In genomic region chr17:81418710-81419332, GRCh38 we compare ENCODE assay signal across 13 cellular contexts. TPM values are rescaled to one million over a fixed set of nuclear protein-coding genes. Genes with fewer than 3 reads are reported as not detected.
DNase-seq lines count a peak whose midpoint lies in the region; ATAC-seq, FAIRE-seq and TF ChIP-seq lines count a peak whose summit lies in the region.
"Had no signal": no experiment of that assay in that cellular context is flagged by ENCODE, and none has a peak within 500 bp of the region (broad histone marks: within the 10 kb centered on the region; RNA-seq: fewer than 3 reads in every experiment).

No MANE protein-coding gene starts in this region.

- TF ChIP-seq EP300 in SK-N-SH (IDR thresholded peaks at IDR 0.05; ENCODE audit: borderline replicate concordance in 1 of 2, low read depth in 1 of 2, low read length in 1 of 2), result no peak
- TF ChIP-seq EP300 in transverse colon (IDR thresholded peaks at IDR 0.05; ENCODE audit: low read depth), result no peak

- TF ChIP-seq POLR2A in transverse colon (IDR thresholded peaks at IDR 0.05), result no peak

- H3K27ac ChIP-seq in SK-N-SH (ENCODE audit: low read depth in 2 of 2, low read length in 1 of 2), result peak overlapping the region; percentile 78 to 100
- H3K27ac ChIP-seq in mesodermal cell (ENCODE audit: low read depth, low read length, severe bottlenecking), result peak overlapping the region; percentile 55
- H3K27ac ChIP-seq in transverse colon, result peak overlapping the region; percentile 69 to 85 (median 82)
- H3K27ac ChIP-seq: neutrophil had no signal

- POLR2A ChIA-PET in SK-N-SH (lab: Yijun Ruan, JAX), result interaction anchor here (0.8 to 2.4 kb wide), 8 partner anchors 10 to 109 kb away, joined by 3 to 19 read pairs (median 4); partner anchors contain the start of gene BAHCC1

- H3K4me1 ChIP-seq in SK-N-SH (ENCODE audit: control insufficient read depth in 1 of 2, insufficient read depth in 2 of 2, low read depth in 1 of 2, low read length in 1 of 2), result peaks cover 61 to 68% of the 10 kb centered on the region in 2 experiments; a peak in 3 of 4 replicates
- H3K4me1 ChIP-seq in mesodermal cell (ENCODE audit: control insufficient read depth, insufficient read depth, low read length, poor library complexity, severe bottlenecking), result peaks cover 36% of the 10 kb centered on the region
- H3K4me1 ChIP-seq in transverse colon, result peaks cover 32 to 63% (median 52%) of the 10 kb centered on the region in 4 donors

- H3F3A ChIP-seq in SK-N-SH (replicated peaks; ENCODE audit: insufficient read depth), result peaks cover 37% of the 10 kb centered on the region

- peak; percentile 93 for FAIRE-seq in bronchial epithelial cell (lab: Jason Lieb, UNC)
- FAIRE-seq: GM18507 had no signal

- no peaks in the 10 kb centered on the region for H3K9me2 ChIP-seq in SK-N-SH

- WGBS in SK-N-SH (ENCODE audit: low lambda C conversion rate), result 72% methylated on average over 14 of the region's 14 CpGs
- 88 to 90% methylated on average over 3 to 6 of the region's 14 CpGs for WGBS in mesodermal cell (ENCODE audit: insufficient coverage in 2 of 2), 2 experiments
- 37% methylated on average over 8 of the region's 14 CpGs; no CpG with 5 or more reads in 1 of the 2 donors for WGBS in transverse colon (ENCODE audit: low coverage in 1 of 2), 2 donors

- no peaks in the 10 kb centered on the region for H4K20me1 ChIP-seq in SK-N-SH (ENCODE audit: insufficient read depth)

- peak overlapping the region; percentile 24; the same call in 1 of the 2 replicates for H2AFZ ChIP-seq in SK-N-SH (ENCODE audit: low read depth)

- H3K9ac ChIP-seq in SK-N-SH, result peak overlapping the region; percentile 75; the same call in 1 of the 2 replicates

- no peaks in the 10 kb centered on the region for H3K27me3 Mint-ChIP-seq in T-helper 2 cell treated with Interferon-gamma antibody and Interleukin-4, amounts not matched to agents 5 μg/mL and 100 μg/mL, for 36 hours (ENCODE audit: low read depth)

- peak overlapping the region; percentile 75 for H3K4me2 ChIP-seq in SK-N-SH

- H3K9me3 Mint-ChIP-seq in T-helper 2 cell treated with Interferon-gamma antibody and Interleukin-4, amounts not matched to agents 5 μg/mL and 100 μg/mL, for 36 hours, result no peaks in the 10 kb centered on the region
- H3K9me3 Mint-ChIP-seq: activated T-cell treated with anti-CD3 and anti-CD28 coated beads, Interleukin-2, amount 50 U/mL, for 24 hours had no signal

- DNase-seq in SK-N-SH (no peak), bronchial epithelial cell (ENCODE audit: low read depth) (peak; percentile 87), transverse colon (no peak), NCI-H510A treated with DMSO at 0.1 percent for 48 hours (lab: John Stamatoyannopoulos, UW) (no peak), NCI-H1436 treated with DMSO at 0.1 percent for 48 hours (lab: John Stamatoyannopoulos, UW) (no peak)
- DNase-seq in T-helper 2 cell treated with Interferon-gamma antibody and Interleukin-4, amounts not matched to agents 5 μg/mL and 100 μg/mL, for 36 hours (ENCODE audit: low spot score), result no peak
- DNase-seq: activated T-cell treated with anti-CD3 and anti-CD28 coated beads, Interleukin-2, amount 50 U/mL, for 24 hours had no signal

- no peak overlapping the region for H3K4me3 Mint-ChIP-seq in T-helper 2 cell treated with Interferon-gamma antibody and Interleukin-4, amounts not matched to agents 5 μg/mL and 100 μg/mL, for 36 hours
- H3K4me3 Mint-ChIP-seq: activated T-cell treated with anti-CD3 and anti-CD28 coated beads, Interleukin-2, amount 50 U/mL, for 24 hours; B cell; stimulated activated memory B cell treated with anti-CD40 and anti-IgM and Interleukin-4, amounts not matched to agents 10 μg/mL and 1 μg/mL and 100 μg/mL, for 72 hours had no signal

- ATAC-seq in SK-N-SH treated with all-trans-retinoic acid at 6 μM for 48 hours, result no peak
- ATAC-seq: stimulated activated memory B cell treated with anti-CD40 and anti-IgM and Interleukin-4, amounts not matched to agents 10 μg/mL and 1 μg/mL and 100 μg/mL, for 72 hours had no signal

- TF ChIP-seq RAD21 in SK-N-SH (IDR thresholded peaks at IDR 0.05; ENCODE audit: low read length), result no peak

- CTCF ChIA-PET in SK-N-SH (lab: Yijun Ruan, JAX), result interaction anchor here (0.7 to 3.9 kb wide), 8 partner anchors 10 to 127 kb away, joined by 3 to 14 read pairs (median 6); no protein-coding TSS in a partner anchor

- TF ChIP-seq CTCF in SK-N-SH (IDR thresholded peaks at IDR 0.05) (no peak), bronchial epithelial cell (IDR thresholded peaks at IDR 0.05; ENCODE audit: insufficient read depth, low read length, severe bottlenecking) (no peak), transverse colon (IDR thresholded peaks at IDR 0.05) (no peak)

- H3K79me2 ChIP-seq in SK-N-SH (ENCODE audit: insufficient read depth), result peaks cover 8% of the 10 kb centered on the region; the same call in 1 of the 2 replicates

- 0 out of 4 replicates have a peak overlapping the region, but pooled peaks of 1 of the 2 experiments have one; percentile 28 for H3K4me3 ChIP-seq in SK-N-SH (ENCODE audit: low read depth in 2 of 2, low read length in 1 of 2)
- H3K4me3 ChIP-seq in bronchial epithelial cell (ENCODE audit: low read depth, low read length), result peak overlapping the region; percentile 19
- H3K4me3 ChIP-seq in mesodermal cell (ENCODE audit: extremely low read depth, insufficient read depth, low read length, poor library complexity, severe bottlenecking), result no peak overlapping the region
- H3K4me3 ChIP-seq in transverse colon, result no peak overlapping the region

- no peaks in the 10 kb centered on the region for H3K9me3 ChIP-seq in SK-N-SH
- H3K9me3 ChIP-seq in mesodermal cell (ENCODE audit: control insufficient read depth, low read length), result no peaks in the 10 kb centered on the region
- H3K9me3 ChIP-seq in transverse colon, result no peaks in the 10 kb centered on the region
- H3K9me3 ChIP-seq: neutrophil had no signal

- intact Hi-C loops in transverse colon (cut with DNase I; ENCODE audit: low total_unique reads), result no loop called here

- H3K4me1 Mint-ChIP-seq in T-helper 2 cell treated with Interferon-gamma antibody and Interleukin-4, amounts not matched to agents 5 μg/mL and 100 μg/mL, for 36 hours (ENCODE audit: low read depth), result no peaks in the 10 kb centered on the region
- H3K4me1 Mint-ChIP-seq: B cell; stimulated activated memory B cell treated with anti-CD40 and anti-IgM and Interleukin-4, amounts not matched to agents 10 μg/mL and 1 μg/mL and 100 μg/mL, for 72 hours had no signal

- in situ Hi-C loops in transverse colon (cut with MboI; ENCODE audit: low pct_ligation_motif_present in 1 of 4, low pct_unique_long_range_greater_than_20kb in 1 of 4, low sequenced_read_pairs in 3 of 4), result no loop called here

- H3K27ac Mint-ChIP-seq in T-helper 2 cell treated with Interferon-gamma antibody and Interleukin-4, amounts not matched to agents 5 μg/mL and 100 μg/mL, for 36 hours, result no peak overlapping the region
- H3K27ac Mint-ChIP-seq: activated T-cell treated with anti-CD3 and anti-CD28 coated beads, Interleukin-2, amount 50 U/mL, for 24 hours; B cell; stimulated activated memory B cell treated with anti-CD40 and anti-IgM and Interleukin-4, amounts not matched to agents 10 μg/mL and 1 μg/mL and 100 μg/mL, for 72 hours had no signal

- no peaks in the 10 kb centered on the region for H3K36me3 Mint-ChIP-seq in T-helper 2 cell treated with Interferon-gamma antibody and Interleukin-4, amounts not matched to agents 5 μg/mL and 100 μg/mL, for 36 hours (ENCODE audit: low read depth)
- H3K36me3 Mint-ChIP-seq: stimulated activated memory B cell treated with anti-CD40 and anti-IgM and Interleukin-4, amounts not matched to agents 10 μg/mL and 1 μg/mL and 100 μg/mL, for 72 hours had no signal

- H3K27me3 ChIP-seq in SK-N-SH (ENCODE audit: insufficient read depth) (no peaks in the 10 kb centered on the region), bronchial epithelial cell (ENCODE audit: control insufficient read depth, insufficient read depth, low read length) (no peaks in the 10 kb centered on the region), transverse colon (no peaks in the 10 kb centered on the region)

- H3K36me3 ChIP-seq in SK-N-SH (replicated peaks in 1 of 2; ENCODE audit: control insufficient read depth in 1 of 2, insufficient read depth in 2 of 2, low read length in 1 of 2) (no peaks in the 10 kb centered on the region), bronchial epithelial cell (ENCODE audit: control insufficient read depth, insufficient read depth, low read length) (no peaks in the 10 kb centered on the region), mesodermal cell (ENCODE audit: control insufficient read depth, insufficient read depth, low read length) (no peaks in the 10 kb centered on the region), transverse colon (no peaks in the 10 kb centered on the region)
- H3K36me3 ChIP-seq: neutrophil had no signal

TF ChIP-seq in SK-N-SH, 30 proteins besides CTCF, POLR2A, EP300 and RAD21 (continues in another document):
- TF ChIP-seq JUND (IDR thresholded peaks at IDR 0.05) (no peak), USF2 (IDR thresholded peaks at IDR 0.05; ENCODE audit: borderline replicate concordance, low read depth, low read length) (no peak), FOXJ3 (CRISPR knock-in tag; IDR thresholded peaks at IDR 0.05) (no peak)

TF ChIP-seq in SK-N-SH treated with all-trans-retinoic acid at 6 μM for 48 hours, 23 proteins besides CTCF, POLR2A, EP300 and RAD21 (continues in another document):
- TF ChIP-seq CSRNP3 (CRISPR knock-in tag; IDR thresholded peaks at IDR 0.05), result no peak

RNA-seq across cellular contexts. Expression of gene BAHCC1, which starts 23.6 kb away (rescaled TPM):
- 3.6 and 6.4 TPM in 2 replicates for polyA plus RNA-seq in SK-N-SH (2012; rRNA removed)
- polyA plus RNA-seq in SK-N-SH (2012; cell fraction: cytosol; rRNA removed), result 1.4 and 4.3 TPM in 2 replicates
- polyA plus RNA-seq in SK-N-SH (2012; cell fraction: nucleus; rRNA removed), result 27.3 and 28.3 TPM in 2 replicates
- 0.79 and 1.8 TPM in 2 replicates for total RNA-seq in bronchial epithelial cell
- polyA plus RNA-seq in mesodermal cell (2013, experiment 1 of 2), result 29.9 TPM
- 21.6 TPM for polyA plus RNA-seq in mesodermal cell (2013, experiment 2 of 2)
- 100 to 1,000 TPM in 1 of 4 donors, 10 to 100 TPM in 2, 1 to 10 TPM in 1; 8.7 to 133 (median 12.4) TPM for total RNA-seq in transverse colon
